Comparison of ENCODE assay signal across 25 cellular contexts in genomic region chr7:133517766-133518165, GRCh38.
"Had no signal": no experiment of that assay in that cellular context is flagged by ENCODE, and none has a peak within 500 bp of the region (broad histone marks: within the 10 kb centered on the region; RNA-seq: fewer than 3 reads in every experiment).

No MANE protein-coding gene starts in this region.

- DNase-seq: activated B cell treated with CpG ODN at 0.5 μM for 24 hours; activated CD4-positive, alpha-beta T cell treated with anti-CD3 and anti-CD28 coated beads for 48 hours; activated CD4-positive, alpha-beta T cell treated with anti-CD3 and anti-CD28 coated beads, Interleukin-2, amount 50 U/mL, for 1 hour; activated CD4-positive, alpha-beta T cell treated with anti-CD3 and anti-CD28 coated beads, Interleukin-2, amount 50 U/mL, for 48 hours; activated CD8-positive, alpha-beta memory T cell treated with anti-CD3 and anti-CD28 coated beads for 24 hours; activated CD8-positive, alpha-beta T cell treated with anti-CD3 and anti-CD28 coated beads for 36 hours; activated gamma-delta T cell; activated naive CD4-positive, alpha-beta T cell; activated naive CD4-positive, alpha-beta T cell treated with anti-CD3 and anti-CD28 coated beads, Interleukin-2, amount 50 U/mL, for 16 hours; activated T-cell treated with anti-CD3 and anti-CD28 coated beads, Interleukin-2, amount 50 U/mL, for 48 hours; amniotic stem cell; anterior cingulate cortex; body of pancreas; caudate nucleus; cortex of kidney; dermis blood vessel endothelial cell; effector CD4-positive, alpha-beta T cell; effector memory CD8-positive, alpha-beta T cell; erythroblast; foreskin fibroblast; head of caudate nucleus; hippocampal formation; T1000; WERI-Rb-1 had no signal

- H3K4me3 ChIP-seq: body of pancreas, esophagus muscularis mucosa had no signal
